Comparison of ENCODE assay signal across 1 cellular context in the genomic region with DNA sequence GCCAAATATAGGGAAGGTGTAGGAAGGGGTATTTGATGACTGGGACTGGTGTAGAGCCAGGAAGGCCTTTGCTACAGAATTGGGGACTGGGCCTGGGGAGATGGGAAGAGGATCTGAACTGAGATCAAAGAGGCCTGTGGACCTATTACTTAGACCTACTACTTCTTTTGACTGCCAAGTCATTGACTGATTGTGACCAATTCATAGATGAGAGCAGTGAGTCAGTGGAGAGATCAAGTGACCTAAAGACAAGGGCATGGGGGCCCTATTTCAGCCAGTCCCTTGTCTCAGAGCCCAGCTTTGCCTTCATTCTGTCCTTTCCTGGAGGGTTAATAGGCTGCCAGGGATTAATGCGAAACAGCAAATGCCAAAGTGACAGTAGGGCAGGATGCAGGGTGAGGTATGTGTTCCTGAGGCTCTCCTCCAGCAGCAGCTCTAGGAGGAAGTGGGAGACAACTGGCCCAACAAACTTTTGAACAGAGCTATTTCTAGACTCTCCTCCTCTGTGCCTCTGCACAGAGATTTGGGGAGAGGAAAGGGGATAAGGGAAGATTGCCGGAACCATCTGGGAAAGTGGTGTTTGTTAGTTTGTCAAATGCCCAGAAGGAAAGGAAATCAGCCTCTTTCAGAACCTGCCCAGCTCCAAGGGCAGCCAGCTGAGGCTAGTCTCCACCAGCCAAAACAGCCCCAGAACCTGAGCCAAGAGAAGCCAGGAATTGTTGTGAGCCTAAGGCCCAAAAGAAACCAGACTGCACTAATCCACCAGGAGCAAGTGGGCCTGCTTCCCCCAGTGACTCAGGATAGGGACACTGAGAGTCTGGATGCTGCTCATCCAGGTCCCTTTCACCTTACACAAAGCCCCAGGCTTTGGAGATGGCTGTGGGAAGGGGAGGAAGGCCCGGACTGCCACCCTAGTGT.
TF ChIP-seq lines count a peak whose summit lies in the region.

No MANE protein-coding gene starts in this region.

TF ChIP-seq in H1, 55 proteins besides CTCF, POLR2A, EP300 and RAD21:
- TF ChIP-seq TEAD4 (IDR thresholded peaks at IDR 0.05; ENCODE audit: low read depth, low read length) (no peak), PHF8 (conservative IDR thresholded peaks at IDR 0.05; ENCODE audit: low read depth, low read length) (no peak), KDM1A (IDR thresholded peaks at IDR 0.05; ENCODE audit: borderline replicate concordance, low read length) (no peak), GTF2F1 (IDR thresholded peaks at IDR 0.05; ENCODE audit: borderline replicate concordance, low read depth, low read length) (no peak), TCF12 (IDR thresholded peaks at IDR 0.05; ENCODE audit: low read depth, low read length) (no peak), EGR1 (IDR thresholded peaks at IDR 0.05; ENCODE audit: borderline replicate concordance, low read depth, low read length) (no peak), JUN (IDR thresholded peaks at IDR 0.05; ENCODE audit: low read depth, low read length) (no peak), CHD2 (IDR thresholded peaks at IDR 0.05; ENCODE audit: low read length) (no peak), CTBP2 (IDR thresholded peaks at IDR 0.05; ENCODE audit: borderline replicate concordance, insufficient read depth, insufficient read length, low read length) (no peak), SP1 (IDR thresholded peaks at IDR 0.05; ENCODE audit: low read depth, low read length) (no peak), MAFK (IDR thresholded peaks at IDR 0.05; ENCODE audit: low read depth, low read length) (no peak)
- TF ChIP-seq, protein P1, sequence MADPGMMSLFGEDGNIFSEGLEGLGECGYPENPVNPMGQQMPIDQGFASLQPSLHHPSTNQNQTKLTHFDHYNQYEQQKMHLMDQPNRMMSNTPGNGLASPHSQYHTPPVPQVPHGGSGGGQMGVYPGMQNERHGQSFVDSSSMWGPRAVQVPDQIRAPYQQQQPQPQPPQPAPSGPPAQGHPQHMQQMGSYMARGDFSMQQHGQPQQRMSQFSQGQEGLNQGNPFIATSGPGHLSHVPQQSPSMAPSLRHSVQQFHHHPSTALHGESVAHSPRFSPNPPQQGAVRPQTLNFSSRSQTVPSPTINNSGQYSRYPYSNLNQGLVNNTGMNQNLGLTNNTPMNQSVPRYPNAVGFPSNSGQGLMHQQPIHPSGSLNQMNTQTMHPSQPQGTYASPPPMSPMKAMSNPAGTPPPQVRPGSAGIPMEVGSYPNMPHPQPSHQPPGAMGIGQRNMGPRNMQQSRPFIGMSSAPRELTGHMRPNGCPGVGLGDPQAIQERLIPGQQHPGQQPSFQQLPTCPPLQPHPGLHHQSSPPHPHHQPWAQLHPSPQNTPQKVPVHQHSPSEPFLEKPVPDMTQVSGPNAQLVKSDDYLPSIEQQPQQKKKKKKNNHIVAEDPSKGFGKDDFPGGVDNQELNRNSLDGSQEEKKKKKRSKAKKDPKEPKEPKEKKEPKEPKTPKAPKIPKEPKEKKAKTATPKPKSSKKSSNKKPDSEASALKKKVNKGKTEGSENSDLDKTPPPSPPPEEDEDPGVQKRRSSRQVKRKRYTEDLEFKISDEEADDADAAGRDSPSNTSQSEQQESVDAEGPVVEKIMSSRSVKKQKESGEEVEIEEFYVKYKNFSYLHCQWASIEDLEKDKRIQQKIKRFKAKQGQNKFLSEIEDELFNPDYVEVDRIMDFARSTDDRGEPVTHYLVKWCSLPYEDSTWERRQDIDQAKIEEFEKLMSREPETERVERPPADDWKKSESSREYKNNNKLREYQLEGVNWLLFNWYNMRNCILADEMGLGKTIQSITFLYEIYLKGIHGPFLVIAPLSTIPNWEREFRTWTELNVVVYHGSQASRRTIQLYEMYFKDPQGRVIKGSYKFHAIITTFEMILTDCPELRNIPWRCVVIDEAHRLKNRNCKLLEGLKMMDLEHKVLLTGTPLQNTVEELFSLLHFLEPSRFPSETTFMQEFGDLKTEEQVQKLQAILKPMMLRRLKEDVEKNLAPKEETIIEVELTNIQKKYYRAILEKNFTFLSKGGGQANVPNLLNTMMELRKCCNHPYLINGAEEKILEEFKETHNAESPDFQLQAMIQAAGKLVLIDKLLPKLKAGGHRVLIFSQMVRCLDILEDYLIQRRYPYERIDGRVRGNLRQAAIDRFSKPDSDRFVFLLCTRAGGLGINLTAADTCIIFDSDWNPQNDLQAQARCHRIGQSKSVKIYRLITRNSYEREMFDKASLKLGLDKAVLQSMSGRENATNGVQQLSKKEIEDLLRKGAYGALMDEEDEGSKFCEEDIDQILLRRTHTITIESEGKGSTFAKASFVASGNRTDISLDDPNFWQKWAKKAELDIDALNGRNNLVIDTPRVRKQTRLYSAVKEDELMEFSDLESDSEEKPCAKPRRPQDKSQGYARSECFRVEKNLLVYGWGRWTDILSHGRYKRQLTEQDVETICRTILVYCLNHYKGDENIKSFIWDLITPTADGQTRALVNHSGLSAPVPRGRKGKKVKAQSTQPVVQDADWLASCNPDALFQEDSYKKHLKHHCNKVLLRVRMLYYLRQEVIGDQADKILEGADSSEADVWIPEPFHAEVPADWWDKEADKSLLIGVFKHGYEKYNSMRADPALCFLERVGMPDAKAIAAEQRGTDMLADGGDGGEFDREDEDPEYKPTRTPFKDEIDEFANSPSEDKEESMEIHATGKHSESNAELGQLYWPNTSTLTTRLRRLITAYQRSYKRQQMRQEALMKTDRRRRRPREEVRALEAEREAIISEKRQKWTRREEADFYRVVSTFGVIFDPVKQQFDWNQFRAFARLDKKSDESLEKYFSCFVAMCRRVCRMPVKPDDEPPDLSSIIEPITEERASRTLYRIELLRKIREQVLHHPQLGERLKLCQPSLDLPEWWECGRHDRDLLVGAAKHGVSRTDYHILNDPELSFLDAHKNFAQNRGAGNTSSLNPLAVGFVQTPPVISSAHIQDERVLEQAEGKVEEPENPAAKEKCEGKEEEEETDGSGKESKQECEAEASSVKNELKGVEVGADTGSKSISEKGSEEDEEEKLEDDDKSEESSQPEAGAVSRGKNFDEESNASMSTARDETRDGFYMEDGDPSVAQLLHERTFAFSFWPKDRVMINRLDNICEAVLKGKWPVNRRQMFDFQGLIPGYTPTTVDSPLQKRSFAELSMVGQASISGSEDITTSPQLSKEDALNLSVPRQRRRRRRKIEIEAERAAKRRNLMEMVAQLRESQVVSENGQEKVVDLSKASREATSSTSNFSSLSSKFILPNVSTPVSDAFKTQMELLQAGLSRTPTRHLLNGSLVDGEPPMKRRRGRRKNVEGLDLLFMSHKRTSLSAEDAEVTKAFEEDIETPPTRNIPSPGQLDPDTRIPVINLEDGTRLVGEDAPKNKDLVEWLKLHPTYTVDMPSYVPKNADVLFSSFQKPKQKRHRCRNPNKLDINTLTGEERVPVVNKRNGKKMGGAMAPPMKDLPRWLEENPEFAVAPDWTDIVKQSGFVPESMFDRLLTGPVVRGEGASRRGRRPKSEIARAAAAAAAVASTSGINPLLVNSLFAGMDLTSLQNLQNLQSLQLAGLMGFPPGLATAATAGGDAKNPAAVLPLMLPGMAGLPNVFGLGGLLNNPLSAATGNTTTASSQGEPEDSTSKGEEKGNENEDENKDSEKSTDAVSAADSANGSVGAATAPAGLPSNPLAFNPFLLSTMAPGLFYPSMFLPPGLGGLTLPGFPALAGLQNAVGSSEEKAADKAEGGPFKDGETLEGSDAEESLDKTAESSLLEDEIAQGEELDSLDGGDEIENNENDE (IDR thresholded peaks at IDR 0.05; ENCODE audit: insufficient replicate concordance, low read length): no peak
